ENCODE assay signal across 1 cellular context in genomic region chr1:113018911-113019310, GRCh38.
A peak's percentile ranks its signal among the peaks of the same experiment; 100 is the strongest.
TF ChIP-seq lines count a peak whose summit lies in the region.

No MANE protein-coding gene starts in this region.

TF ChIP-seq in HepG2, 621 proteins besides CTCF, POLR2A, EP300 and RAD21 (continued from another document and continues in another):
- TF ChIP-seq PAXIP1 (CRISPR knock-in tag; conservative IDR thresholded peaks at IDR 0.05) = peak; percentile 60
- no peak for TF ChIP-seq ZNF382 (CRISPR knock-in tag; IDR thresholded peaks at IDR 0.05; ENCODE audit: borderline replicate concordance)
- TF ChIP-seq ZNF609 (CRISPR knock-in tag; IDR thresholded peaks at IDR 0.05; ENCODE audit: borderline replicate concordance) = no peak
- no peak for TF ChIP-seq ZNF337 (CRISPR knock-in tag; IDR thresholded peaks at IDR 0.05; ENCODE audit: borderline replicate concordance, low read depth)
- TF ChIP-seq ZNF670 (CRISPR knock-in tag; IDR thresholded peaks at IDR 0.05; ENCODE audit: borderline replicate concordance) = 0 out of 2 replicates have a peak, but pooled peaks have one; percentile 22
- no peak for TF ChIP-seq HIC2 (CRISPR knock-in tag; IDR thresholded peaks at IDR 0.05; ENCODE audit: low read depth)
- TF ChIP-seq MLXIP (CRISPR knock-in tag; IDR thresholded peaks at IDR 0.05; ENCODE audit: borderline replicate concordance) = no peak
- TF ChIP-seq BATF2 (CRISPR knock-in tag; IDR thresholded peaks at IDR 0.05) = no peak
- no peak for TF ChIP-seq ZNF124 (CRISPR knock-in tag; IDR thresholded peaks at IDR 0.05)
- no peak for TF ChIP-seq ZNF652 (CRISPR knock-in tag; IDR thresholded peaks at IDR 0.05; ENCODE audit: borderline replicate concordance, low read depth)
- peak; percentile 46; the same call in 1 of the 2 replicates for TF ChIP-seq MED1 (CRISPR knock-in tag; IDR thresholded peaks at IDR 0.05)
- TF ChIP-seq POLR2AphosphoS2 (IDR thresholded peaks at IDR 0.05; ENCODE audit: low read depth, low read length) = no peak
- TF ChIP-seq SOX13 (IDR thresholded peaks at IDR 0.05) = no peak
- peak in 1 of 2 experiments; percentile 60; a peak in 1 of 4 replicates for TF ChIP-seq SOX13 (CRISPR knock-in tag; conservative IDR thresholded peaks at IDR 0.05 in 1 of 2, IDR thresholded peaks at IDR 0.05 in 1 of 2)
- TF ChIP-seq SOX6 (IDR thresholded peaks at IDR 0.05) = no peak
- peak; percentile 33; the same call in 1 of the 2 replicates for TF ChIP-seq SOX6 (CRISPR knock-in tag; IDR thresholded peaks at IDR 0.05)
- TF ChIP-seq ZBTB42 (CRISPR knock-in tag; IDR thresholded peaks at IDR 0.05) = no peak
- no peak for TF ChIP-seq ZNF446 (CRISPR knock-in tag; IDR thresholded peaks at IDR 0.05)
- TF ChIP-seq EZH2 (conservative IDR thresholded peaks at IDR 0.05; ENCODE audit: low read depth, low read length) = no peak
- peak; percentile 77; the same call in 1 of the 2 replicates for TF ChIP-seq ZNF362 (CRISPR knock-in tag; IDR thresholded peaks at IDR 0.05; ENCODE audit: borderline replicate concordance)
- peak; percentile 21; the same call in 1 of the 2 replicates for TF ChIP-seq GATAD2A (CRISPR knock-in tag; IDR thresholded peaks at IDR 0.05)
- no peak for TF ChIP-seq ZNF430 (CRISPR knock-in tag; IDR thresholded peaks at IDR 0.05)
- TF ChIP-seq ZNF546 (CRISPR knock-in tag; conservative IDR thresholded peaks at IDR 0.05) = no peak
- 0 out of 2 replicates have a peak, but pooled peaks have one; percentile 22 for TF ChIP-seq GLI4 (CRISPR knock-in tag; IDR thresholded peaks at IDR 0.05; ENCODE audit: borderline replicate concordance)
- no peak for TF ChIP-seq HOMEZ (CRISPR knock-in tag; IDR thresholded peaks at IDR 0.05; ENCODE audit: low read depth)
- no peak for TF ChIP-seq ZNF460 (CRISPR knock-in tag; IDR thresholded peaks at IDR 0.05; ENCODE audit: borderline replicate concordance)
- TF ChIP-seq CBX5 (CRISPR knock-in tag; IDR thresholded peaks at IDR 0.05; ENCODE audit: borderline replicate concordance) = no peak
- peak; percentile 42 for TF ChIP-seq DPF2 (CRISPR knock-in tag; IDR thresholded peaks at IDR 0.05; ENCODE audit: borderline replicate concordance, low read depth)
- 0 out of 2 replicates have a peak, but pooled peaks have one; percentile 20 for TF ChIP-seq AHDC1 (CRISPR knock-in tag; IDR thresholded peaks at IDR 0.05; ENCODE audit: borderline replicate concordance)
- no peak for TF ChIP-seq POLR2G (IDR thresholded peaks at IDR 0.05; ENCODE audit: low read depth, low read length)
- no peak for TF ChIP-seq SMAD1 (CRISPR knock-in tag; IDR thresholded peaks at IDR 0.05; ENCODE audit: borderline replicate concordance, low read depth)
- no peak for TF ChIP-seq ESRRA (CRISPR knock-in tag; IDR thresholded peaks at IDR 0.05; ENCODE audit: low read depth)
